18 cellular contexts compared by ENCODE assay signal in genomic region chr4:20074450-20074849, GRCh38.
DNase-seq lines count a peak whose midpoint lies in the region; ATAC-seq and TF ChIP-seq lines count a peak whose summit lies in the region.
"Had no signal": no experiment of that assay in that cellular context is flagged by ENCODE, and none has a peak within 500 bp of the region (broad histone marks: within the 10 kb centered on the region; RNA-seq: fewer than 3 reads in every experiment).

No MANE protein-coding gene starts in this region.

- H3K4me3 ChIP-seq in fibroblast of pulmonary artery (replicated peaks; ENCODE audit: low read depth, low read length) (no peak overlapping the region), mesodermal cell (ENCODE audit: extremely low read depth, insufficient read depth, low read length, poor library complexity, severe bottlenecking) (no peak overlapping the region)
- H3K4me3 ChIP-seq: K562, PC-9, SJCRH30 had no signal

- H3K9me3 ChIP-seq in mesodermal cell (ENCODE audit: control insufficient read depth, low read length) = no peaks in the 10 kb centered on the region
- H3K9me3 ChIP-seq: SJCRH30 had no signal

- ATAC-seq in GM19397 (IDR thresholded peaks at IDR 0.05; ENCODE audit: unreplicated experiment) (no peak), HG03196 (IDR thresholded peaks at IDR 0.05; ENCODE audit: unreplicated experiment) (no peak)
- ATAC-seq: K562 had no signal

- H3K27ac ChIP-seq in mesodermal cell (ENCODE audit: low read depth, low read length, severe bottlenecking) = peak overlapping the region; percentile 17
- H3K27ac ChIP-seq: PC-9, SJCRH30 had no signal

- peaks cover 8% of the 10 kb centered on the region for H3K4me1 ChIP-seq in mesodermal cell (ENCODE audit: control insufficient read depth, insufficient read depth, low read length, poor library complexity, severe bottlenecking)
- H3K4me1 ChIP-seq: SJCRH30 had no signal

- DNase-seq in HuH-7 (ENCODE audit: low spot score) (peak; percentile 7), amniotic epithelial cell (ENCODE audit: low read depth) (peak; percentile 58), fibroblast of pulmonary artery (ENCODE audit: low read depth) (peak; percentile 56), HT-29 (ENCODE audit: low spot score) (no peak)
- DNase-seq: C1 segment of cervical spinal cord, DMS 273 treated with DMSO at 0.1 percent for 48 hours, GF-D8, H9, MV-4-11, NCI-H187 treated with DMSO at 0.1 percent for 48 hours, NCI-H446, NCI-H748 treated with DMSO at 0.1 percent for 48 hours, PC-9, SJCRH30 had no signal

- H3K36me3 ChIP-seq in mesodermal cell (ENCODE audit: control insufficient read depth, insufficient read depth, low read length) = no peaks in the 10 kb centered on the region
- H3K36me3 ChIP-seq: SJCRH30 had no signal

- 78 to 86% methylated on average over 1 of the region's 3 CpGs for WGBS in mesodermal cell (ENCODE audit: insufficient coverage in 2 of 2), 2 experiments

- TF ChIP-seq CTCF in fibroblast of pulmonary artery (IDR thresholded peaks at IDR 0.05; ENCODE audit: low read length, missing control alignments) = no peak
